In the genomic region with DNA sequence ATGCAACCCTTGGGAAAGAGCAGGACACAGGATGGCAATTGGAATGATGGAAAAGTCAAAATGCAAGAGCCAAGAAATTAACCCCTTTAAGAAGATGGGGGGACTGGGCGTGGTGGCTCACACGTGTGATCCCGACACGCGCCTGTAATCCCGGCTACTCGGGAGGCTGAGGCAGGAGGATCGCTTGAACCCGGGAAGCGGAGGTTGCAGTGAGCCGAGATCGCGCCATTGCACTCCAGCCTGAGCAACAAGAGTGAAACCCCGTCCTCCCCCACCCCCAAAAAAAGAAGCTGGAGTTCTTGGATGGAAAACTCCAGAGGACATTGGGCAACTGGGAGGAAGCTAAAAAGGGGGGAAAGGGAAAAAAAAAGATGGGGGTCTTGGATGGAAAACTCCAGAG, we compare ENCODE assay signal across 8 cellular contexts. TPM values are rescaled to one million over a fixed set of nuclear protein-coding genes. Genes with fewer than 3 reads are reported as not detected.
DNase-seq lines count a peak whose midpoint lies in the region; ATAC-seq and TF ChIP-seq lines count a peak whose summit lies in the region.
"Not testable (repeated sequence)": the region's sequence is repeated elsewhere in the genome, so short reads cannot be mapped to it uniquely, and the experiment has no call there.

No MANE protein-coding gene starts in this region.

- H3K79me2 ChIP-seq in Loucy (ENCODE audit: insufficient read depth, low read length) = peaks cover 51% of the 10 kb centered on the region
- H3K79me2 ChIP-seq in neural progenitor cell (ENCODE audit: low read depth) = peaks cover 58% of the 10 kb centered on the region

- not testable (repeated sequence) for H3K27ac ChIP-seq in CD4-positive, alpha-beta T cell (ENCODE audit: low read depth, low read length); neural progenitor cell
- H3K27ac ChIP-seq in layer of hippocampus (ENCODE audit: low read depth, low read length) (peak overlapping the region; percentile 21), thoracic aorta (peak overlapping the region; percentile 98 to 100)

- peak overlapping the region; percentile 90 for H3K4me3 ChIP-seq in Loucy (ENCODE audit: low read length, poor library complexity, severe bottlenecking)
- peak overlapping the region; percentile 93 for H3K4me3 ChIP-seq in adipocyte (ENCODE audit: low read length)
- peak overlapping the region; percentile 91 for H3K4me3 ChIP-seq in epithelial cell of esophagus (ENCODE audit: low read length)
- H3K4me3 ChIP-seq in neural progenitor cell = not testable (repeated sequence)
- H3K4me3 ChIP-seq in thoracic aorta = peak overlapping the region; percentile 97

- H3K9me2 ChIP-seq in Loucy (replicated peaks; ENCODE audit: low read depth, low read length) = not testable (repeated sequence)

- peak overlapping the region; percentile 84 for H3K27ac Mint-ChIP-seq in CD4-positive, alpha-beta T cell
- H3K27ac Mint-ChIP-seq in activated B cell treated with CpG ODN at 0.5 μM for 24 hours = peak overlapping the region; percentile 99
- not testable (repeated sequence) for H3K27ac Mint-ChIP-seq in neural progenitor cell

- H3K36me3 Mint-ChIP-seq in CD4-positive, alpha-beta T cell (ENCODE audit: low read depth) = peaks cover 75% of the 10 kb centered on the region
- peaks cover 57% of the 10 kb centered on the region for H3K36me3 Mint-ChIP-seq in activated B cell treated with CpG ODN at 0.5 μM for 24 hours (ENCODE audit: low read depth)
- H3K36me3 Mint-ChIP-seq in neural progenitor cell = peaks cover 31% of the 10 kb centered on the region

- H3K4me3 Mint-ChIP-seq in CD4-positive, alpha-beta T cell = peak overlapping the region; percentile 99
- H3K4me3 Mint-ChIP-seq in activated B cell treated with CpG ODN at 0.5 μM for 24 hours (peak overlapping the region; percentile 32), neural progenitor cell (peak overlapping the region; percentile 99)

- not testable (repeated sequence) for H3K9me3 ChIP-seq in CD4-positive, alpha-beta T cell (ENCODE audit: control insufficient read depth, low read length); Loucy (ENCODE audit: insufficient read depth, low read depth, low read length); adipocyte (ENCODE audit: control insufficient read depth, low read length); neural progenitor cell (ENCODE audit: low read depth); thoracic aorta

- H2AFZ ChIP-seq in Loucy (ENCODE audit: low read length); neural progenitor cell (replicated peaks): not testable (repeated sequence)

- peak overlapping the region; percentile 93 for H3K4me2 ChIP-seq in Loucy (ENCODE audit: low read depth, low read length, poor library complexity, severe bottlenecking)
- H3K4me2 ChIP-seq in neural progenitor cell = peak overlapping the region; percentile 86

- peaks cover 32% of the 10 kb centered on the region for H4K20me1 ChIP-seq in Loucy (ENCODE audit: insufficient read depth, low read length, poor library complexity, severe bottlenecking)
- peaks cover 27% of the 10 kb centered on the region for H4K20me1 ChIP-seq in neural progenitor cell (ENCODE audit: low read depth)

- H3K4me1 Mint-ChIP-seq in CD4-positive, alpha-beta T cell (ENCODE audit: low read depth) = peaks cover 50% of the 10 kb centered on the region
- H3K4me1 Mint-ChIP-seq in activated B cell treated with CpG ODN at 0.5 μM for 24 hours (peaks cover 43% of the 10 kb centered on the region), neural progenitor cell (peaks cover 23% of the 10 kb centered on the region)

- H3K27me3 Mint-ChIP-seq in CD4-positive, alpha-beta T cell; activated B cell treated with CpG ODN at 0.5 μM for 24 hours; neural progenitor cell (ENCODE audit: insufficient read depth, low read depth): not testable (repeated sequence)

- H3K36me3 ChIP-seq in Loucy (ENCODE audit: insufficient read depth, low read length) (peaks cover 24% of the 10 kb centered on the region), adipocyte (ENCODE audit: control insufficient read depth, insufficient read depth, low read length, severe bottlenecking) (peaks cover 31% of the 10 kb centered on the region), neural progenitor cell (peaks cover 23% of the 10 kb centered on the region), thoracic aorta (peaks cover 24% of the 10 kb centered on the region)

- H3K9me3 Mint-ChIP-seq in CD4-positive, alpha-beta T cell; activated B cell treated with CpG ODN at 0.5 μM for 24 hours; neural progenitor cell: not testable (repeated sequence)

- POLR2A ChIA-PET in CD4-positive, alpha-beta T cell (lab: Charles Lee) = interaction anchor here (1.1 to 4.3 kb wide), 2 partner anchors 25 to 122 kb away, joined by 3 to 30 read pairs; a partner anchor contains a TSS
- POLR2A ChIA-PET in activated B cell treated with CpG ODN at 0.5 μM for 24 hours (lab: Charles Lee) = interaction anchor here (2.7 to 3.0 kb wide), 2 partner anchors 25 to 122 kb away, joined by 20 to 31 read pairs; a partner anchor contains a TSS

- H3K9ac ChIP-seq in Loucy (ENCODE audit: low read depth, low read length, poor library complexity, severe bottlenecking) = peak overlapping the region; percentile 93
- H3K9ac ChIP-seq in adipocyte (ENCODE audit: low read length); neural progenitor cell: not testable (repeated sequence)

- not testable (repeated sequence) for TF ChIP-seq CTCF in CD4-positive, alpha-beta T cell (IDR thresholded peaks at IDR 0.05); Loucy (conservative IDR thresholded peaks at IDR 0.05; ENCODE audit: low read length); activated B cell treated with CpG ODN at 0.5 μM for 24 hours (IDR thresholded peaks at IDR 0.05); epithelial cell of esophagus (IDR thresholded peaks at IDR 0.05; ENCODE audit: insufficient read depth, low read depth, low read length, missing control alignments); neural progenitor cell (IDR thresholded peaks at IDR 0.05); thoracic aorta (IDR thresholded peaks at IDR 0.05)

- ATAC-seq in CD4-positive, alpha-beta T cell (ENCODE audit: poor library complexity); activated B cell treated with CpG ODN at 0.5 μM for 24 hours (ENCODE audit: low read depth); thoracic aorta (ENCODE audit: insufficient number of reproducible peaks, low FRiP score, low read depth): not testable (repeated sequence)

- H3F3A ChIP-seq in Loucy (ENCODE audit: low read depth) = not testable (repeated sequence)
- H3F3A ChIP-seq in neural progenitor cell (ENCODE audit: low read depth) = peaks cover 42% of the 10 kb centered on the region

- not testable (repeated sequence) for DNase-seq in CD4-positive, alpha-beta T cell; activated B cell treated with CpG ODN at 0.5 μM for 24 hours; adipocyte (ENCODE audit: low read depth); epithelial cell of esophagus (ENCODE audit: low read depth); neural progenitor cell (ENCODE audit: low spot score); thoracic aorta (ENCODE audit: low spot score)

- intact Hi-C loops in CD4-positive, alpha-beta T cell (cut with DNase I, micrococcal nuclease) = loop anchor here in 1 of 2 experiments (2.0 to 10.0 kb wide), 3 partner anchors 20 to 712 kb away; a partner anchor contains a TSS
- intact Hi-C loops in activated B cell treated with CpG ODN at 0.5 μM for 24 hours (cut with micrococcal nuclease) = loop anchor here (5.0 to 10.0 kb wide), 3 partner anchors 822 to 1085 kb away; no protein-coding TSS in a partner anchor

- H3K27me3 ChIP-seq in CD4-positive, alpha-beta T cell (ENCODE audit: control insufficient read depth, insufficient read depth, low read length); adipocyte (replicated peaks; ENCODE audit: control insufficient read depth, insufficient read depth, low read length); layer of hippocampus (ENCODE audit: control insufficient read depth, insufficient read depth, low read length); neural progenitor cell; thoracic aorta (replicated peaks; ENCODE audit: insufficient read depth): not testable (repeated sequence)
- H3K27me3 ChIP-seq in Loucy (ENCODE audit: insufficient read depth, low read length, poor library complexity, severe bottlenecking) = peaks cover 12% of the 10 kb centered on the region

- CTCF ChIA-PET in CD4-positive, alpha-beta T cell (lab: Charles Lee) = interaction anchor here (1.4 to 2.7 kb wide), 2 partner anchors 25 to 122 kb away, joined by 4 to 9 read pairs; a partner anchor contains a TSS
- CTCF ChIA-PET in activated B cell treated with CpG ODN at 0.5 μM for 24 hours (lab: Charles Lee) = interaction anchor here (0.6 to 1.3 kb wide), 2 partner anchors 25 to 936 kb away, joined by 3 read pairs; no protein-coding TSS in a partner anchor

- peaks cover 31% of the 10 kb centered on the region for H3K4me1 ChIP-seq in Loucy (ENCODE audit: insufficient read depth, low read length, poor library complexity, severe bottlenecking)
- H3K4me1 ChIP-seq in adipocyte (ENCODE audit: control insufficient read depth, insufficient read depth, low read length) = peaks cover 31% of the 10 kb centered on the region
- peaks cover 19% of the 10 kb centered on the region for H3K4me1 ChIP-seq in neural progenitor cell
- peaks cover 18 to 38% of the 10 kb centered on the region in 2 donors for H3K4me1 ChIP-seq in thoracic aorta (ENCODE audit: control insufficient read depth in 1 of 2, low read depth in 2 of 2)

RNA-seq across cellular contexts. Expression of a gene that starts 1.7 kb away (rescaled TPM):
- total RNA-seq in CD4-positive, alpha-beta T cell = 1,000 to 10,000 TPM; 8,742 to 8,834 TPM
- total RNA-seq in activated B cell treated with CpG ODN at 0.5 μM for 24 hours = 3,880 and 4,323 TPM in 2 replicates
- 3,253 and 4,951 TPM in 2 replicates for total RNA-seq in neural progenitor cell (ENCODE audit: low replicate concordance)
- 1,000 to 10,000 TPM; 1,970 to 2,340 TPM for total RNA-seq in thoracic aorta

Comparison
In these comparisons a context has a peak if more than half of its experiments do, and no peak if none do; other contexts are left out.
1. H3K4me3 Mint-ChIP-seq: peak in every context shown above with its lines; median percentile 99 in CD4-positive, alpha-beta T cell; 99 in neural progenitor cell; 32 in activated B cell treated with CpG ODN at 0.5 μM for 24 hours.